ENCODE assay signal across 10 cellular contexts in the genomic region with DNA sequence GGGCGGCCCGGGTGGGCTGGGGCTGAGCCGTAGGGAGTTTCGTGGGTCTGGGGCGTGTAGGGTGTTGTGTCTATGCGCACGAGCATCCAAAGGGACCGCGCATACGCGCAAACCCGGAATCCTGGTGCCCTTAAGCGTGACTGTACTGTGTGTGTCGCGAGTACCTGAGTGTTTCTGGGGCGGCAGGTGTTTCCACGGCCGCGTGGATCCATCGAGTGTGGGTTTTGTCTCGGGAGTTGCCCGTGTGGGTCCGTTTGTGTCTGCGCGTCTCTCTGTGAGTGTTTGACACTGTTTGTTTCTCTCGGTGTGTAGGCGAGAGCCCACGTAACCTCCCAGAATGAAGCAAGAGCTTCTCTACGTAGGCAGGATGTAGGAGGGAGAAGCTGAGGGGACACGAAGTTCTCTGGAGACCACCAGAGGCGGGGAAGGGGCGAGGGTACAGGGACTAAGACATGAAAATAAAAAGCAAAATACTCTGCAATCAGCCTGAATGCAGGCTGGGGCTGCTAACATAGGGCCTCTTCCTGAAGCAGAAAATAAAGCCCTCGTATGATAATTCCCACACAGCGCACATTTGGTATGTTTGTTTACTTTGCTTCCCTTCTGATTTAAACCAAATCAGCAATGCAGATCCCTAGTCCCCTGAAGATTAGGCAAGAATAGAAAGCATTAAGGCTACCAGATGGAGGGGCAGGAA. TPM values are rescaled to one million over a fixed set of nuclear protein-coding genes. Genes with fewer than 3 reads are reported as not detected.
A peak's percentile ranks its signal among the peaks of the same experiment; 100 is the strongest.
DNase-seq lines count a peak whose midpoint lies in the region; ATAC-seq and TF ChIP-seq lines count a peak whose summit lies in the region.
"Had no signal": no experiment of that assay in that cellular context is flagged by ENCODE, and none has a peak within 500 bp of the region (broad histone marks: within the 10 kb centered on the region; RNA-seq: fewer than 3 reads in every experiment).

No MANE protein-coding gene starts in this region.

- H3K14ac ChIP-seq in trophoblast cell (ENCODE audit: low read length), result no peak overlapping the region

- H3K27ac ChIP-seq in esophagus squamous epithelium (no peak overlapping the region), trophoblast cell (ENCODE audit: low read depth, low read length) (no peak overlapping the region)
- H3K27ac ChIP-seq: HL-60 had no signal

- intact Hi-C loops in esophagus squamous epithelium (cut with DNase I), result no loop called here
- intact Hi-C loops in activated CD4-positive, alpha-beta T cell treated with anti-CD3 and anti-CD28 coated beads for 36 hours (cut with DNase I, micrococcal nuclease), result loop anchor here in 1 of 2 experiments (10.0 kb wide), 2 partner anchors 975 to 1725 kb away; no protein-coding TSS in a partner anchor

- H3K79me1 ChIP-seq in trophoblast cell (ENCODE audit: low read length), result no peaks in the 10 kb centered on the region

- peaks cover 5% of the 10 kb centered on the region for H3K36me3 Mint-ChIP-seq in activated CD4-positive, alpha-beta T cell treated with anti-CD3 and anti-CD28 coated beads for 36 hours (ENCODE audit: low read depth)

- peaks cover 15% of the 10 kb centered on the region for H3K9me3 Mint-ChIP-seq in activated CD4-positive, alpha-beta T cell treated with anti-CD3 and anti-CD28 coated beads for 36 hours (ENCODE audit: low read depth)

- no peak overlapping the region for H2AFZ ChIP-seq in trophoblast cell (ENCODE audit: insufficient read depth, low read length, poor library complexity)

- ATAC-seq in HG03097 (IDR thresholded peaks at IDR 0.05; ENCODE audit: low FRiP score, unreplicated experiment), result no peak
- no peak for ATAC-seq in activated CD4-positive, alpha-beta T cell treated with anti-CD3 and anti-CD28 coated beads for 36 hours
- ATAC-seq: HCT116 had no signal

- no peak overlapping the region for H2BK12ac ChIP-seq in trophoblast cell (ENCODE audit: low read length)

- H3K27ac Mint-ChIP-seq in activated CD4-positive, alpha-beta T cell treated with anti-CD3 and anti-CD28 coated beads for 36 hours, result no peak overlapping the region

- H2AK5ac ChIP-seq in trophoblast cell (ENCODE audit: low read length), result no peak overlapping the region

- H3K27me3 Mint-ChIP-seq in activated CD4-positive, alpha-beta T cell treated with anti-CD3 and anti-CD28 coated beads for 36 hours, result peaks cover 31% of the 10 kb centered on the region

- H4K8ac ChIP-seq in trophoblast cell (ENCODE audit: low read depth, low read length), result no peak overlapping the region

- no peak overlapping the region for H4K12ac ChIP-seq in trophoblast cell (ENCODE audit: low read depth, low read length)

- H3K9me3 ChIP-seq in esophagus squamous epithelium (no peaks in the 10 kb centered on the region), trophoblast cell (ENCODE audit: insufficient read depth, low read depth, low read length) (peaks cover 2% of the 10 kb centered on the region)

- TF ChIP-seq CTCF in esophagus squamous epithelium (IDR thresholded peaks at IDR 0.05), result no peak

- H3K4me3 ChIP-seq in esophagus squamous epithelium (peak overlapping the region in 3 of 4 donors; percentile 18 to 64 (median 42)), trophoblast cell (ENCODE audit: low read depth, low read length) (peak overlapping the region; percentile 72)

- H3K9ac ChIP-seq in trophoblast cell (ENCODE audit: low read length), result no peak overlapping the region

- no peak overlapping the region for H3K23ac ChIP-seq in trophoblast cell (ENCODE audit: low read length)

- peaks cover 3% of the 10 kb centered on the region for H3K4me1 Mint-ChIP-seq in activated CD4-positive, alpha-beta T cell treated with anti-CD3 and anti-CD28 coated beads for 36 hours

- H3K27me3 ChIP-seq in esophagus squamous epithelium (peaks cover 0 to 67% (median 10%) of the 10 kb centered on the region in 4 donors), trophoblast cell (ENCODE audit: insufficient read depth, low read length) (peaks cover 23% of the 10 kb centered on the region)

- H3K4me1 ChIP-seq in esophagus squamous epithelium, result peaks cover 0 to 20% (median 10%) of the 10 kb centered on the region in 3 donors
- peaks cover 7 to 8% of the 10 kb centered on the region in 2 experiments for H3K4me1 ChIP-seq in trophoblast cell (ENCODE audit: control insufficient read depth in 1 of 2, insufficient read depth in 2 of 2, low read length in 2 of 2)

- H3K79me2 ChIP-seq in trophoblast cell (ENCODE audit: control insufficient read depth, insufficient read depth, low read length, poor library complexity), result no peaks in the 10 kb centered on the region

- H3K4me2 ChIP-seq in trophoblast cell (ENCODE audit: low read length), result peak overlapping the region; percentile 91

- no peak for TF ChIP-seq POLR2A in esophagus squamous epithelium (IDR thresholded peaks at IDR 0.05)

- no peak overlapping the region for H3K18ac ChIP-seq in trophoblast cell (ENCODE audit: low read length)

- H2BK5ac ChIP-seq in trophoblast cell (ENCODE audit: low read depth, low read length, poor library complexity), result no peak overlapping the region

- no peak overlapping the region for H4K91ac ChIP-seq in trophoblast cell (ENCODE audit: low read depth, low read length)

- H2BK120ac ChIP-seq in trophoblast cell (ENCODE audit: insufficient read depth, low read length, poor library complexity), result no peak overlapping the region

- DNase-seq in DMS53 (lab: John Stamatoyannopoulos, UW), result peak; percentile 82
- DNase-seq in NCI-H748 treated with DMSO at 0.1 percent for 48 hours (lab: John Stamatoyannopoulos, UW), result peak; percentile 68
- DNase-seq in esophagus squamous epithelium (lab: John Stamatoyannopoulos, UW), result no peak
- DNase-seq in trophoblast cell, result no peak
- DNase-seq in D341Med (ENCODE audit: low spot score), result no peak
- DNase-seq in amniotic stem cell (lab: John Stamatoyannopoulos, UW), result no peak
- DNase-seq in activated CD4-positive, alpha-beta T cell treated with anti-CD3 and anti-CD28 coated beads for 36 hours, result no peak

- H3K36me3 ChIP-seq in esophagus squamous epithelium, result no peaks in the 10 kb centered on the region
- no peaks in the 10 kb centered on the region for H3K36me3 ChIP-seq in trophoblast cell (ENCODE audit: control insufficient read depth in 1 of 2, insufficient read depth in 2 of 2, low read length in 2 of 2)

- H3K4me3 Mint-ChIP-seq in activated CD4-positive, alpha-beta T cell treated with anti-CD3 and anti-CD28 coated beads for 36 hours, result no peak overlapping the region

- POLR2A ChIA-PET in activated CD4-positive, alpha-beta T cell treated with anti-CD3 and anti-CD28 coated beads for 36 hours (lab: Charles Lee), result no interaction called here

- H3K4ac ChIP-seq in trophoblast cell (ENCODE audit: low read depth, low read length), result no peak overlapping the region

- 12 to 15% methylated on average over 10 to 14 of the region's 34 CpGs for WGBS in esophagus squamous epithelium, 2 donors
- no CpG with 5 or more reads among the region's 34 CpGs for WGBS in trophoblast cell (ENCODE audit: extremely low coverage, insufficient coverage, insufficient read length)

- CTCF ChIA-PET in activated CD4-positive, alpha-beta T cell treated with anti-CD3 and anti-CD28 coated beads for 36 hours (lab: Charles Lee), result no interaction called here

RNA-seq across cellular contexts. Expression of a gene that starts 0.6 kb away (rescaled TPM):
- total RNA-seq in esophagus squamous epithelium, result 1 to 10 TPM in 2 of 4 donors, under 1 TPM in 2; 0.11 to 4.3 (median 0.78) TPM
- polyA plus RNA-seq in trophoblast cell (2013), result 0.21 and 0.26 TPM in 2 replicates
- total RNA-seq in activated CD4-positive, alpha-beta T cell treated with anti-CD3 and anti-CD28 coated beads for 36 hours, result not detected

Comparison
In these comparisons a context has a peak if more than half of its experiments do, and no peak if none do; other contexts are left out.
1. DNase-seq: peak in DMS53 (single experiment) and NCI-H748 treated with DMSO at 0.1 percent for 48 hours (single experiment); none in esophagus squamous epithelium (single experiment), trophoblast cell (0 of 2), D341Med (single experiment), amniotic stem cell (single experiment) and activated CD4-positive, alpha-beta T cell treated with anti-CD3 and anti-CD28 coated beads for 36 hours (single experiment).